29 cellular contexts compared by ENCODE assay signal in the genomic region with DNA sequence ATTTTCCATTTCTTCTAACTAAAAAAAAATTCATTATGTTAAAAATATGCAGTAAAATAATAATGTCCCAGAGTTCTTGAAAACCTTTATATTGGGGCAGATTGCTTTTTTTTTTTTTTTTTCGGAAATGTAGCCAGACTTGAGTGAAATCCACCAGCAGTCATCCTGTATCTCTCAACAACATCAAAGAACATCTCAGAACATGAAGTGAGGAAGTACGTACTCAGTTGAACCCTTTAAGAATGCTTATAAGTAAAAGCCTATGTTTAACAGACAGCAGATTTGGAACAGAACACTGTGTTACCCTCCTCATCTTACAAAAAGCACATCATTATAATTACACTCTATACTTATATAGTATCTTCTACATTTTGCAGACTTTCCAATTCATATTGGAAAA. TPM values are rescaled to one million over a fixed set of nuclear protein-coding genes. Genes with fewer than 3 reads are reported as not detected.
A peak's percentile ranks its signal among the peaks of the same experiment; 100 is the strongest.
DNase-seq lines count a peak whose midpoint lies in the region; ATAC-seq and TF ChIP-seq lines count a peak whose summit lies in the region.
"Had no signal": no experiment of that assay in that cellular context is flagged by ENCODE, and none has a peak within 500 bp of the region (broad histone marks: within the 10 kb centered on the region; RNA-seq: fewer than 3 reads in every experiment).

No MANE protein-coding gene starts in this region.

- H3K9ac ChIP-seq in Karpas-422 (ENCODE audit: low read length), result no peak overlapping the region

- no peaks in the 10 kb centered on the region for H3K27me3 ChIP-seq in Karpas-422 (ENCODE audit: low read length)
- H3K27me3 ChIP-seq: vagina had no signal

- peaks cover 73% of the 10 kb centered on the region for H3K4me1 Mint-ChIP-seq in activated T-cell treated with anti-CD3 and anti-CD28 coated beads, Interleukin-2, amount 50 U/mL, for 24 hours (ENCODE audit: low read depth)
- peaks cover 64% of the 10 kb centered on the region for H3K4me1 Mint-ChIP-seq in activated T-helper 2 cell treated with anti-CD3 and anti-CD28 coated beads, Interferon-gamma antibody, Interleukin-2, Interleukin-4, amounts not matched to agents 10 μg/mL and 5 μg/mL and 100 μg/mL, durations not matched to agents 14 hours and 24 hours and 36 hours (ENCODE audit: low read depth)
- H3K4me1 Mint-ChIP-seq in osteocyte (ENCODE audit: unreplicated experiment), result peaks cover 82% of the 10 kb centered on the region

- H3K27ac Mint-ChIP-seq in activated T-cell treated with anti-CD3 and anti-CD28 coated beads, Interleukin-2, amount 50 U/mL, for 24 hours, result peak overlapping the region; percentile 48
- peak overlapping the region; percentile 87 for H3K27ac Mint-ChIP-seq in activated T-helper 2 cell treated with anti-CD3 and anti-CD28 coated beads, Interferon-gamma antibody, Interleukin-2, Interleukin-4, amounts not matched to agents 10 μg/mL and 5 μg/mL and 100 μg/mL, durations not matched to agents 14 hours and 24 hours and 36 hours
- H3K27ac Mint-ChIP-seq in osteocyte (ENCODE audit: unreplicated experiment), result peak overlapping the region; percentile 52
- H3K27ac Mint-ChIP-seq: memory B cell had no signal

- H3K36me3 ChIP-seq in Karpas-422 (ENCODE audit: insufficient read depth, low read length), result no peaks in the 10 kb centered on the region
- H3K36me3 ChIP-seq: heart right ventricle, spleen, thoracic aorta, vagina had no signal

- no peaks in the 10 kb centered on the region for H4K20me1 ChIP-seq in Karpas-422 (ENCODE audit: insufficient read depth, low read depth, low read length)

- peaks cover 76% of the 10 kb centered on the region for H3K36me3 Mint-ChIP-seq in activated T-cell treated with anti-CD3 and anti-CD28 coated beads, Interleukin-2, amount 50 U/mL, for 24 hours (ENCODE audit: low read depth)
- peaks cover 77% of the 10 kb centered on the region for H3K36me3 Mint-ChIP-seq in activated T-helper 2 cell treated with anti-CD3 and anti-CD28 coated beads, Interferon-gamma antibody, Interleukin-2, Interleukin-4, amounts not matched to agents 10 μg/mL and 5 μg/mL and 100 μg/mL, durations not matched to agents 14 hours and 24 hours and 36 hours (ENCODE audit: low read depth)
- peaks cover 22% of the 10 kb centered on the region for H3K36me3 Mint-ChIP-seq in osteocyte (ENCODE audit: unreplicated experiment)
- H3K36me3 Mint-ChIP-seq: memory B cell; stimulated activated naive B cell treated with anti-CD40 and anti-IgM and Interleukin-4, amounts not matched to agents 10 μg/mL and 1 μg/mL and 100 μg/mL, for 72 hours had no signal

- no peaks in the 10 kb centered on the region for H3K9me3 Mint-ChIP-seq in activated T-cell treated with anti-CD3 and anti-CD28 coated beads, Interleukin-2, amount 50 U/mL, for 24 hours
- H3K9me3 Mint-ChIP-seq in activated T-helper 2 cell treated with anti-CD3 and anti-CD28 coated beads, Interferon-gamma antibody, Interleukin-2, Interleukin-4, amounts not matched to agents 10 μg/mL and 5 μg/mL and 100 μg/mL, durations not matched to agents 14 hours and 24 hours and 36 hours, result no peaks in the 10 kb centered on the region
- H3K9me3 Mint-ChIP-seq in osteocyte (ENCODE audit: unreplicated experiment), result no peaks in the 10 kb centered on the region
- H3K9me3 Mint-ChIP-seq: memory B cell; stimulated activated naive B cell treated with anti-CD40 and anti-IgM and Interleukin-4, amounts not matched to agents 10 μg/mL and 1 μg/mL and 100 μg/mL, for 72 hours had no signal

- no peak for ATAC-seq in HG03196 (IDR thresholded peaks at IDR 0.05; ENCODE audit: unreplicated experiment)
- ATAC-seq: heart right ventricle; left cardiac atrium; stimulated activated naive B cell treated with anti-CD40 and anti-IgM and Interleukin-4, amounts not matched to agents 10 μg/mL and 1 μg/mL and 100 μg/mL, for 72 hours had no signal

- peak overlapping the region; percentile 29 for H3K4me3 Mint-ChIP-seq in activated T-cell treated with anti-CD3 and anti-CD28 coated beads, Interleukin-2, amount 50 U/mL, for 24 hours
- H3K4me3 Mint-ChIP-seq in activated T-helper 2 cell treated with anti-CD3 and anti-CD28 coated beads, Interferon-gamma antibody, Interleukin-2, Interleukin-4, amounts not matched to agents 10 μg/mL and 5 μg/mL and 100 μg/mL, durations not matched to agents 14 hours and 24 hours and 36 hours (ENCODE audit: low read depth), result peak overlapping the region; percentile 62
- no peak overlapping the region for H3K4me3 Mint-ChIP-seq in osteocyte (ENCODE audit: unreplicated experiment)
- H3K4me3 Mint-ChIP-seq: memory B cell; stimulated activated naive B cell treated with anti-CD40 and anti-IgM and Interleukin-4, amounts not matched to agents 10 μg/mL and 1 μg/mL and 100 μg/mL, for 72 hours had no signal

- no peak overlapping the region for H3K27ac ChIP-seq in Karpas-422 (ENCODE audit: low read length)
- H3K27ac ChIP-seq: epithelial cell of prostate, heart right ventricle, RWPE1, SK-N-MC, thoracic aorta, vagina had no signal

- intact Hi-C loops in activated T-helper 2 cell treated with anti-CD3 and anti-CD28 coated beads, Interferon-gamma antibody, Interleukin-2, Interleukin-4, amounts not matched to agents 10 μg/mL and 5 μg/mL and 100 μg/mL, durations not matched to agents 14 hours and 24 hours and 36 hours (cut with micrococcal nuclease), result loop anchor here (5.0 kb wide), 1 partner anchor 114 kb away; no protein-coding TSS in a partner anchor

- H3K4me2 ChIP-seq in Karpas-422 (ENCODE audit: low read depth, low read length, poor library complexity, severe bottlenecking), result no peak overlapping the region

- H3K27me3 Mint-ChIP-seq in activated T-cell treated with anti-CD3 and anti-CD28 coated beads, Interleukin-2, amount 50 U/mL, for 24 hours, result no peaks in the 10 kb centered on the region
- no peaks in the 10 kb centered on the region for H3K27me3 Mint-ChIP-seq in activated T-helper 2 cell treated with anti-CD3 and anti-CD28 coated beads, Interferon-gamma antibody, Interleukin-2, Interleukin-4, amounts not matched to agents 10 μg/mL and 5 μg/mL and 100 μg/mL, durations not matched to agents 14 hours and 24 hours and 36 hours (ENCODE audit: low read depth)
- no peaks in the 10 kb centered on the region for H3K27me3 Mint-ChIP-seq in osteocyte (ENCODE audit: unreplicated experiment)

- no peak for TF ChIP-seq CTCF in osteocyte (IDR thresholded peaks at IDR 0.05)

- H3K79me2 ChIP-seq in Karpas-422 (ENCODE audit: low read length), result no peaks in the 10 kb centered on the region

- no peak overlapping the region for H3K4me3 ChIP-seq in Karpas-422 (ENCODE audit: low read length)
- H3K4me3 ChIP-seq: heart right ventricle, SK-N-MC, spleen, thoracic aorta, vagina had no signal

- no peaks in the 10 kb centered on the region for H3K9me3 ChIP-seq in Karpas-422 (ENCODE audit: low read length)
- H3K9me3 ChIP-seq: heart right ventricle, spleen, thoracic aorta, vagina had no signal

- H3K9me2 ChIP-seq in Karpas-422 (replicated peaks; ENCODE audit: insufficient read depth, low read length), result no peaks in the 10 kb centered on the region

- H2AFZ ChIP-seq in Karpas-422 (ENCODE audit: low read length), result no peak overlapping the region

- no peak for DNase-seq in activated T-cell treated with anti-CD3 and anti-CD28 coated beads, Interleukin-2, amount 50 U/mL, for 24 hours
- DNase-seq in activated T-cell treated with anti-CD3 and anti-CD28 coated beads, Interleukin-2, amount 50 U/mL, for 48 hours, result no peak
- DNase-seq in Karpas-422 (peak; percentile 29), osteocyte (ENCODE audit: extremely low spot score, unreplicated experiment) (no peak), middle frontal gyrus (ENCODE audit: extremely low spot score, low spot score) (no peak), NCI-H510A treated with DMSO at 0.1 percent for 48 hours (lab: John Stamatoyannopoulos, UW) (no peak)
- no peak for DNase-seq in activated T-helper 2 cell treated with anti-CD3 and anti-CD28 coated beads, Interferon-gamma antibody, Interleukin-2, Interleukin-4, amounts not matched to agents 10 μg/mL and 5 μg/mL and 100 μg/mL, durations not matched to agents 14 hours and 24 hours and 36 hours (ENCODE audit: low spot score)
- DNase-seq: ACHN; activated CD4-positive, CD25-positive, alpha-beta regulatory T cell; activated effector memory CD4-positive, alpha-beta T cell treated with Interleukin-2 at 50 U/mL for 16 hours; EL; H7; heart right ventricle; left cardiac atrium; NCI-H2081 treated with DMSO at 0.1 percent for 48 hours; NCI-H345; NCI-H82; occipital lobe; spleen; stimulated activated CD4-positive, alpha-beta T cell treated with anti-CD3 and anti-CD28 coated beads, Interleukin-2, amount 100 ng/mL, for 48 hours; stimulated activated naive B cell treated with anti-CD40 and anti-IgM and Interleukin-4, amounts not matched to agents 10 μg/mL and 1 μg/mL and 100 μg/mL, for 72 hours; T-helper 9 cell had no signal

- H3K4me1 ChIP-seq in Karpas-422 (ENCODE audit: low read length), result no peaks in the 10 kb centered on the region

RNA-seq across cellular contexts. Expression of gene SUPT3H, which starts 51.0 kb away (rescaled TPM):
- 2.0 and 2.6 TPM in 2 replicates for total RNA-seq in Karpas-422 (2014; rRNA removed; shearing (Covaris generic); ENCODE audit: low replicate concordance)
- total RNA-seq in activated T-helper 2 cell treated with anti-CD3 and anti-CD28 coated beads, Interferon-gamma antibody, Interleukin-2, Interleukin-4, amounts not matched to agents 10 μg/mL and 5 μg/mL and 100 μg/mL, durations not matched to agents 14 hours and 24 hours and 36 hours, result 14.8 and 19.4 TPM in 2 replicates
- 13.2 and 15.1 TPM in 2 replicates for total RNA-seq in osteocyte
